9 cellular contexts compared by ENCODE assay signal in the genomic region with DNA sequence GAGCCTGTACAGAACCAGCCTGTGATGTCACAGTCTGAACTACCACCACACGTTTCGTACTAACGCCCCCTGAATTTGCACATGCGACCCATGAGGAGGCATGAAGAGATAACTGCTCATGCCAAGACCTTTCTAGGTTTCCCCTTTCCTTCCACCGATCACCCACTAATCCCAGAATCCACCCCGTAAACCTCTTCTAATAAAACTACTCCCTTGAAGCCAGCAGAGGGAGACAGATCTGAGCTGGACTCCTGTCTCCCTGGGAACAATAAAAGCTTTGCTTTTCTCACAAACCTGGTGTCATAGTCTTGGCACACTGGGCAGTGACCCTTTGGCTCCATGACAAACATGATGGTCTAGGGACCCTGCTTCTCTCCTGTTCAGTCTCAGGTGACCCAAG.
DNase-seq lines count a peak whose midpoint lies in the region; ATAC-seq and TF ChIP-seq lines count a peak whose summit lies in the region.
"Had no signal": no experiment of that assay in that cellular context is flagged by ENCODE, and none has a peak within 500 bp of the region (broad histone marks: within the 10 kb centered on the region; RNA-seq: fewer than 3 reads in every experiment).

No MANE protein-coding gene starts in this region.

- H3K36me3 Mint-ChIP-seq in endodermal cell (ENCODE audit: low read depth) = no peaks in the 10 kb centered on the region

- DNase-seq in AG09319 (ENCODE audit: extremely low read depth, low read depth) = no peak
- no peak for DNase-seq in GM10248 (ENCODE audit: extremely low spot score)
- DNase-seq in endodermal cell = peak; percentile 63
- no peak for DNase-seq in C1 segment of cervical spinal cord (lab: John Stamatoyannopoulos, UW)
- no peak for DNase-seq in NCI-H524 treated with DMSO at 0.1 percent for 48 hours (lab: John Stamatoyannopoulos, UW)
- DNase-seq in tibial nerve (ENCODE audit: low spot score in 2 of 2) = no peak
- DNase-seq: Right ventricle myocardium superior had no signal

- H3K27ac Mint-ChIP-seq in endodermal cell = peak overlapping the region; percentile 64

- no peak overlapping the region for H3K4me3 ChIP-seq in OCI-LY3 (ENCODE audit: low read length)
- no peak overlapping the region for H3K4me3 ChIP-seq in endodermal cell (ENCODE audit: low read length)
- no peak overlapping the region for H3K4me3 ChIP-seq in tibial nerve

- peak; percentile 2 for TF ChIP-seq CTCF in AG09319 (IDR thresholded peaks at IDR 0.05; ENCODE audit: low read depth, low read length)
- TF ChIP-seq CTCF in GM10248 (IDR thresholded peaks at IDR 0.05; ENCODE audit: control extremely low read depth, extremely low read depth, low read depth, missing control alignments) = peak; percentile 31
- peak; percentile 33; the same call in 1 of the 2 replicates for TF ChIP-seq CTCF in OCI-LY3 (IDR thresholded peaks at IDR 0.05; ENCODE audit: low read depth, low read length)
- TF ChIP-seq CTCF in endodermal cell (conservative IDR thresholded peaks at IDR 0.05) = peak; percentile 77
- TF ChIP-seq CTCF in tibial nerve (IDR thresholded peaks at IDR 0.05) = no peak

- no peaks in the 10 kb centered on the region for H3K27me3 Mint-ChIP-seq in endodermal cell (ENCODE audit: insufficient read depth)

- H3K36me3 ChIP-seq in OCI-LY3 (replicated peaks; ENCODE audit: low read depth, low read length) (no peaks in the 10 kb centered on the region), endodermal cell (ENCODE audit: control insufficient read depth, insufficient read depth, low read length) (no peaks in the 10 kb centered on the region), tibial nerve (no peaks in the 10 kb centered on the region)

- 86 to 87% methylated on average over 2 to 6 of the region's 6 CpGs for WGBS in endodermal cell (ENCODE audit: insufficient coverage in 1 of 2, insufficient read length in 1 of 2), 2 experiments
- 87 to 88% methylated on average over 6 of the region's 6 CpGs for WGBS in tibial nerve, 2 donors

- H3K9ac ChIP-seq in OCI-LY3 (ENCODE audit: low read length) (no peak overlapping the region), endodermal cell (ENCODE audit: extremely low read depth, low read length, poor library complexity, severe bottlenecking) (no peak overlapping the region)

- no peak overlapping the region for H3K4me2 ChIP-seq in OCI-LY3 (ENCODE audit: low read length)

- POLR2A ChIA-PET in GM10248 (lab: Yijun Ruan, JAX) = interaction anchor here (0.5 to 2.5 kb wide), 15 partner anchors 10 to 1804 kb away, joined by 3 to 23 read pairs (median 5); a partner anchor contains a TSS

- H3K27me3 ChIP-seq in OCI-LY3 (ENCODE audit: low read depth, low read length) (peaks cover 8% of the 10 kb centered on the region; the same call in 1 of the 2 replicates), endodermal cell (ENCODE audit: control insufficient read depth, insufficient read depth, low read length, poor library complexity, severe bottlenecking) (no peaks in the 10 kb centered on the region), tibial nerve (peaks cover 0 to 18% of the 10 kb centered on the region in 2 donors)

- H2AFZ ChIP-seq in OCI-LY3 (ENCODE audit: low read depth, low read length) = no peak overlapping the region

- no peak overlapping the region for H3K4me3 Mint-ChIP-seq in endodermal cell

- H3K4me1 ChIP-seq in OCI-LY3 (ENCODE audit: low read length) (peaks cover 6% of the 10 kb centered on the region), endodermal cell (ENCODE audit: control insufficient read depth, insufficient read depth, low read length) (peaks cover 4% of the 10 kb centered on the region), tibial nerve (no peaks in the 10 kb centered on the region)

- no peaks in the 10 kb centered on the region for H3K79me2 ChIP-seq in OCI-LY3 (ENCODE audit: low read length)

- no peaks in the 10 kb centered on the region for H4K20me1 ChIP-seq in OCI-LY3 (ENCODE audit: insufficient read depth, low read length)

- TF ChIP-seq POLR2A in tibial nerve (IDR thresholded peaks at IDR 0.05) = no peak

- TF ChIP-seq EP300 in tibial nerve (IDR thresholded peaks at IDR 0.05) = no peak

- H3K4me1 Mint-ChIP-seq in endodermal cell = peaks cover 15% of the 10 kb centered on the region

- CTCF ChIA-PET in GM10248 (lab: Yijun Ruan, JAX) = interaction anchor here (1.0 to 10.3 kb wide), 7 partner anchors 9 to 599 kb away, joined by 3 to 99 read pairs (median 4); a partner anchor contains a TSS

- H3K9me3 ChIP-seq in OCI-LY3 (ENCODE audit: insufficient read depth, low read length) (no peaks in the 10 kb centered on the region), endodermal cell (ENCODE audit: control insufficient read depth, low read length) (no peaks in the 10 kb centered on the region), tibial nerve (no peaks in the 10 kb centered on the region)

- H3K9me3 Mint-ChIP-seq in endodermal cell = no peaks in the 10 kb centered on the region

- H3K27ac ChIP-seq in OCI-LY3 (ENCODE audit: low read length) (no peak overlapping the region), endodermal cell (ENCODE audit: low read depth, low read length) (no peak overlapping the region), tibial nerve (no peak overlapping the region)

- no peak for ATAC-seq in GM18517 (IDR thresholded peaks at IDR 0.05; ENCODE audit: unreplicated experiment)

Comparison
In these comparisons a context has a peak if more than half of its experiments do, and no peak if none do; other contexts are left out.
1. CTCF ChIP-seq: peak in AG09319 (single experiment), GM10248 (single experiment), OCI-LY3 (single experiment) and endodermal cell (single experiment); none in tibial nerve (0 of 5).